1 cellular context compared by ENCODE assay signal in the genomic region with DNA sequence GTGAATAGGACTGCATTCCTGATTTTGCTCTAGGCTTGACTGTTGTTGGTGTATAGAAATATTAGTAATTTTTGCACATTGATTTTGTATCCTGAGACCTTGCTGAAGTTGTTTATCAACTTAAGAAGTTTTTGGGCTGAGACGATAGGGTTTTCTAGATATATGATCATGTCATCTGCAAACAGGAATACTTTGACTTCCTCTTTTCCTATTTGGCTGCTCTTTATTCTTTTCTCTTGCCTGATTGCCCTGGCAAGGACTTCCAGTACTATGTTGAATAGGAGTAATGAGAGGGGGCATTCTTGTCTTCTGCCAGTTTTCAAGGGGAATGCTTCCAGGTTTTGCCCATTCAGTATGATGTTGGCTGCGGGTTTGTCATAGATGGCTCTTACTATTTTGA.
TF ChIP-seq lines count a peak whose summit lies in the region.

No MANE protein-coding gene starts in this region.

TF ChIP-seq in GM12878, 131 proteins besides CTCF, POLR2A, EP300 and RAD21:
- TF ChIP-seq HDAC2 (IDR thresholded peaks at IDR 0.05) (no peak), EZH2 (IDR thresholded peaks at IDR 0.05; ENCODE audit: borderline replicate concordance, control insufficient read depth, low read depth, low read length) (no peak), MYB (IDR thresholded peaks at IDR 0.05; ENCODE audit: borderline replicate concordance, low read depth, low read length) (no peak), SPI1 (IDR thresholded peaks at IDR 0.05; ENCODE audit: borderline replicate concordance, insufficient read depth, low read depth, low read length) (0 out of 2 replicates have a peak, but pooled peaks have one; percentile 10), RAD51 (IDR thresholded peaks at IDR 0.05) (no peak), SRF (IDR thresholded peaks at IDR 0.05; ENCODE audit: low read depth in 2 of 2, low read length in 2 of 2) (no peak), EGR1 (IDR thresholded peaks at IDR 0.05; ENCODE audit: borderline replicate concordance in 1 of 2, low read depth in 2 of 2, low read length in 2 of 2) (no peak), RELB (IDR thresholded peaks at IDR 0.05; ENCODE audit: low read depth) (no peak), BRCA1 (IDR thresholded peaks at IDR 0.05; ENCODE audit: low read depth, low read length) (no peak)
